In the genomic region with DNA sequence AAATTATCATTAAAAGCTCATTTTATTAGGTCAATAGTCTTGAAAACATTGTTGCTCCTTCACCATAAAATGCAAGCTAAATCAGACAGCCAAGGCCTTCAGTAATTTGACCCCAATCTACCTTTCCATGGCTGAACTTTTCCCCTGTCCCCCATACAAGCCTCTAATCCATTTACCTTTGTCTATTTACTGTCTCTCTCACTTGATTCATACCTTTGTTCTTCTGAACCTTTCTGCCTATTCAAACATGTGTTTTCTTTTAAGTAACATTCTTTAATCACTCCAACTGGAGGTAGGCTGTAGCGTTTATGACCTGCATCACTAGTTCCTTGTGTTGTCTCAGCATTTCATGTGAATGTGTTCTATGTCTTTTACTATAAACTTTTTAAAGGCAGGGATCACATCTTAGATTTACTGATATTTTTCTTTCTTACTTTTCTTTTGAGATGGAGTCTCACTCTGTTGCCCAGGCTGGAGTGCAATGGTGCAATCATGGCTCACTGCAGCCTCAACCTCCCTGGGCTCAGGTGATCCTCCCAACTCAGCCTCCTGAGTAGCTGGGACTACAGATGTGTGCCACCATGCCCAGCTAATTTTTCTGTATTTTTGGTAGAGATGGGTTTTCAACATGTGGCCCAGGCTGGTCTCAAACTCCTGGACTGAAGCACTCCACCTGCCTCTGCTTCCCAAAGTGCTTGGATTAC, we compare ENCODE assay signal across 1 cellular context.
TF ChIP-seq lines count a peak whose summit lies in the region.

No MANE protein-coding gene starts in this region.

TF ChIP-seq in IMR-90, 13 proteins besides CTCF, POLR2A, EP300 and RAD21:
- TF ChIP-seq MAZ (IDR thresholded peaks at IDR 0.05; ENCODE audit: borderline replicate concordance, low read depth, low read length) (no peak), NFE2L2 (IDR thresholded peaks at IDR 0.05; ENCODE audit: low read depth, low read length) (no peak), SMC3 (IDR thresholded peaks at IDR 0.05; ENCODE audit: low read depth, low read length) (no peak), CHD1 (IDR thresholded peaks at IDR 0.05; ENCODE audit: low read depth, low read length) (no peak), FOS (IDR thresholded peaks at IDR 0.05; ENCODE audit: low read depth, low read length) (no peak), RFX5 (IDR thresholded peaks at IDR 0.05; ENCODE audit: low read depth, low read length) (no peak), MXI1 (IDR thresholded peaks at IDR 0.05; ENCODE audit: borderline replicate concordance, low read depth, low read length) (no peak), RCOR1 (IDR thresholded peaks at IDR 0.05; ENCODE audit: insufficient replicate concordance, low read length) (no peak), MAFK (IDR thresholded peaks at IDR 0.05; ENCODE audit: low read depth, low read length) (no peak), BHLHE40 (IDR thresholded peaks at IDR 0.05; ENCODE audit: low read depth, low read length) (no peak), CEBPB (IDR thresholded peaks at IDR 0.05; ENCODE audit: low read depth, low read length) (no peak)
- TF ChIP-seq, protein P1, sequence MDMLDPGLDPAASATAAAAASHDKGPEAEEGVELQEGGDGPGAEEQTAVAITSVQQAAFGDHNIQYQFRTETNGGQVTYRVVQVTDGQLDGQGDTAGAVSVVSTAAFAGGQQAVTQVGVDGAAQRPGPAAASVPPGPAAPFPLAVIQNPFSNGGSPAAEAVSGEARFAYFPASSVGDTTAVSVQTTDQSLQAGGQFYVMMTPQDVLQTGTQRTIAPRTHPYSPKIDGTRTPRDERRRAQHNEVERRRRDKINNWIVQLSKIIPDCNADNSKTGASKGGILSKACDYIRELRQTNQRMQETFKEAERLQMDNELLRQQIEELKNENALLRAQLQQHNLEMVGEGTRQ (IDR thresholded peaks at IDR 0.05; ENCODE audit: low read depth, low read length) = no peak
- TF ChIP-seq, protein P2, sequence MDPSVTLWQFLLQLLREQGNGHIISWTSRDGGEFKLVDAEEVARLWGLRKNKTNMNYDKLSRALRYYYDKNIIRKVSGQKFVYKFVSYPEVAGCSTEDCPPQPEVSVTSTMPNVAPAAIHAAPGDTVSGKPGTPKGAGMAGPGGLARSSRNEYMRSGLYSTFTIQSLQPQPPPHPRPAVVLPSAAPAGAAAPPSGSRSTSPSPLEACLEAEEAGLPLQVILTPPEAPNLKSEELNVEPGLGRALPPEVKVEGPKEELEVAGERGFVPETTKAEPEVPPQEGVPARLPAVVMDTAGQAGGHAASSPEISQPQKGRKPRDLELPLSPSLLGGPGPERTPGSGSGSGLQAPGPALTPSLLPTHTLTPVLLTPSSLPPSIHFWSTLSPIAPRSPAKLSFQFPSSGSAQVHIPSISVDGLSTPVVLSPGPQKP (IDR thresholded peaks at IDR 0.05; ENCODE audit: borderline replicate concordance, low read depth, low read length) = no peak
